In genomic region chr5:150511641-150512367, GRCh38 we compare ENCODE assay signal across 9 cellular contexts. TPM values are rescaled to one million over a fixed set of nuclear protein-coding genes. Genes with fewer than 3 reads are reported as not detected.
DNase-seq lines count a peak whose midpoint lies in the region; ATAC-seq and TF ChIP-seq lines count a peak whose summit lies in the region.
"Had no signal": no experiment of that assay in that cellular context is flagged by ENCODE, and none has a peak within 500 bp of the region (broad histone marks: within the 10 kb centered on the region; RNA-seq: fewer than 3 reads in every experiment).

No MANE protein-coding gene starts in this region.

- TF ChIP-seq POLR2A in adrenal gland (IDR thresholded peaks at IDR 0.05) = no peak

- H3K27ac Mint-ChIP-seq in GM23338 = peak overlapping the region; percentile 58
- H3K27ac Mint-ChIP-seq in activated naive CD8-positive, alpha-beta T cell treated with anti-CD3 and anti-CD28 coated beads, Interleukin-2, amount 50 U/mL, for 24 hours = no peak overlapping the region

- peak; percentile 62 for DNase-seq in GM23338 (ENCODE audit: low spot score)
- DNase-seq in adrenal gland = peak in 1 of 7 donors; percentile 42
- DNase-seq in left ventricle myocardium superior = peak; percentile 63
- DNase-seq in retina = peak; percentile 79
- DNase-seq in activated naive CD8-positive, alpha-beta T cell treated with anti-CD3 and anti-CD28 coated beads, Interleukin-2, amount 50 U/mL, for 24 hours = no peak
- no peak for DNase-seq in effector CD4-positive, alpha-beta T cell
- DNase-seq in NCI-H146 treated with DMSO at 0.1 percent for 48 hours (lab: John Stamatoyannopoulos, UW; ENCODE audit: unreplicated experiment) = no peak

- H3K4me2 ChIP-seq in GM23338 = peak overlapping the region; percentile 74

- no peaks in the 10 kb centered on the region for H3K36me3 ChIP-seq in GM23338 (ENCODE audit: insufficient read depth)
- no peaks in the 10 kb centered on the region for H3K36me3 ChIP-seq in adrenal gland (replicated peaks in 1 of 2)
- H3K36me3 ChIP-seq: thoracic aorta had no signal

- H3K9me3 Mint-ChIP-seq in GM23338 = no peaks in the 10 kb centered on the region
- no peaks in the 10 kb centered on the region for H3K9me3 Mint-ChIP-seq in activated naive CD8-positive, alpha-beta T cell treated with anti-CD3 and anti-CD28 coated beads, Interleukin-2, amount 50 U/mL, for 24 hours

- no peaks in the 10 kb centered on the region for H3K27me3 ChIP-seq in GM23338 (ENCODE audit: insufficient read depth)
- H3K27me3 ChIP-seq in adrenal gland = no peaks in the 10 kb centered on the region

- peaks cover 22% of the 10 kb centered on the region for H4K20me1 ChIP-seq in GM23338 (replicated peaks; ENCODE audit: insufficient read depth)

- no peak for TF ChIP-seq CTCF in GM23338 (conservative IDR thresholded peaks at IDR 0.05; ENCODE audit: low read depth in 2 of 2)
- TF ChIP-seq CTCF in adrenal gland (IDR thresholded peaks at IDR 0.05) = no peak

- H3K4me1 ChIP-seq in GM23338 (ENCODE audit: insufficient read depth) (peaks cover 34% of the 10 kb centered on the region), adrenal gland (replicated peaks in 1 of 2) (peaks cover 74 to 93% of the 10 kb centered on the region in 2 donors)

- H3K4me3 Mint-ChIP-seq in GM23338 = peak overlapping the region; percentile 24; the same call in 2 of the 3 replicates
- no peak overlapping the region for H3K4me3 Mint-ChIP-seq in activated naive CD8-positive, alpha-beta T cell treated with anti-CD3 and anti-CD28 coated beads, Interleukin-2, amount 50 U/mL, for 24 hours

- H2AFZ ChIP-seq in GM23338 = no peak overlapping the region

- H3K36me3 Mint-ChIP-seq in GM23338 (ENCODE audit: low read depth) = no peaks in the 10 kb centered on the region
- no peaks in the 10 kb centered on the region for H3K36me3 Mint-ChIP-seq in activated naive CD8-positive, alpha-beta T cell treated with anti-CD3 and anti-CD28 coated beads, Interleukin-2, amount 50 U/mL, for 24 hours (ENCODE audit: low read depth)

- no peaks in the 10 kb centered on the region for H3K9me2 ChIP-seq in GM23338 (ENCODE audit: insufficient read depth)

- H3K79me2 ChIP-seq in GM23338 (replicated peaks; ENCODE audit: insufficient read depth) = peaks cover 92% of the 10 kb centered on the region

- H3K9me3 ChIP-seq in adrenal gland (replicated peaks in 1 of 3) = no peaks in the 10 kb centered on the region
- H3K9me3 ChIP-seq: thoracic aorta had no signal

- 0 out of 2 replicates have a peak, but pooled peaks cover 6% of the 10 kb centered on the region for H3F3A ChIP-seq in GM23338 (replicated peaks; ENCODE audit: low read depth)

- intact Hi-C loops in adrenal gland (cut with DNase I) (no loop called here), left ventricle myocardium superior (cut with micrococcal nuclease) (no loop called here)

- ATAC-seq in GM23338 (peak; percentile 59), left ventricle myocardium superior (peak; percentile 27), GM21529 (IDR thresholded peaks at IDR 0.05; ENCODE audit: unreplicated experiment) (no peak)
- ATAC-seq in activated naive CD8-positive, alpha-beta T cell treated with anti-CD3 and anti-CD28 coated beads, Interleukin-2, amount 50 U/mL, for 24 hours = no peak

- no peak overlapping the region for H3K4me3 ChIP-seq in GM23338
- H3K4me3 ChIP-seq in adrenal gland = no peak overlapping the region
- H3K4me3 ChIP-seq: thoracic aorta had no signal

- H3K27ac ChIP-seq in GM23338 (ENCODE audit: low read depth) (peak overlapping the region; percentile 55; the same call in 1 of the 2 replicates), adrenal gland (peak overlapping the region in 4 of 5 donors; percentile 38 to 85 (median 80))

- H3K4me1 Mint-ChIP-seq in GM23338 = peaks cover 65% of the 10 kb centered on the region
- H3K4me1 Mint-ChIP-seq in activated naive CD8-positive, alpha-beta T cell treated with anti-CD3 and anti-CD28 coated beads, Interleukin-2, amount 50 U/mL, for 24 hours = no peaks in the 10 kb centered on the region

- H3K27me3 Mint-ChIP-seq in GM23338 (ENCODE audit: insufficient read depth, low read depth, poor library complexity) = peaks cover 26% of the 10 kb centered on the region
- H3K27me3 Mint-ChIP-seq in activated naive CD8-positive, alpha-beta T cell treated with anti-CD3 and anti-CD28 coated beads, Interleukin-2, amount 50 U/mL, for 24 hours = no peaks in the 10 kb centered on the region

- WGBS in adrenal gland, 4 donors = 42 to 60% (median 53%) methylated on average over 5 to 6 of the region's 6 CpGs; no CpG with 5 or more reads in 1 of the 4 donors

TF ChIP-seq in GM23338, 12 proteins besides CTCF, POLR2A, EP300 and RAD21 (continues in another document):
- TF ChIP-seq ZNF114 (CRISPR knock-in tag; IDR thresholded peaks at IDR 0.05) = no peak
- TF ChIP-seq, protein P1, sequence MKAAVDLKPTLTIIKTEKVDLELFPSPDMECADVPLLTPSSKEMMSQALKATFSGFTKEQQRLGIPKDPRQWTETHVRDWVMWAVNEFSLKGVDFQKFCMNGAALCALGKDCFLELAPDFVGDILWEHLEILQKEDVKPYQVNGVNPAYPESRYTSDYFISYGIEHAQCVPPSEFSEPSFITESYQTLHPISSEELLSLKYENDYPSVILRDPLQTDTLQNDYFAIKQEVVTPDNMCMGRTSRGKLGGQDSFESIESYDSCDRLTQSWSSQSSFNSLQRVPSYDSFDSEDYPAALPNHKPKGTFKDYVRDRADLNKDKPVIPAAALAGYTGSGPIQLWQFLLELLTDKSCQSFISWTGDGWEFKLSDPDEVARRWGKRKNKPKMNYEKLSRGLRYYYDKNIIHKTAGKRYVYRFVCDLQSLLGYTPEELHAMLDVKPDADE (IDR thresholded peaks at IDR 0.05) = no peak
- TF ChIP-seq POLR2AphosphoS5 (IDR thresholded peaks at IDR 0.05; ENCODE audit: low read depth) = no peak
- TF ChIP-seq EZH2 (IDR thresholded peaks at IDR 0.05; ENCODE audit: low read depth, unreplicated experiment) = no peak
- TF ChIP-seq REST (IDR thresholded peaks at IDR 0.05; ENCODE audit: unreplicated experiment) = no peak
- TF ChIP-seq EZH2phosphoT487 (IDR thresholded peaks at IDR 0.05; ENCODE audit: unreplicated experiment) = no peak
- no peak for TF ChIP-seq STAT1 (IDR thresholded peaks at IDR 0.05; ENCODE audit: unreplicated experiment)
- no peak for TF ChIP-seq NANOG (IDR thresholded peaks at IDR 0.05; ENCODE audit: borderline replicate concordance)

RNA-seq across cellular contexts. Expression of gene NDST1, which starts 3.9 kb away (rescaled TPM):
- 76.6 and 85.0 TPM in 2 replicates for total RNA-seq in GM23338 (2014; rRNA removed; shearing (Covaris generic))
- polyA plus RNA-seq in GM23338 (2016; fragmentation: Nextera tagmentation; extraction: Ambion mirVana) = 7.3 and 8.5 TPM in 2 replicates
- 100 to 1,000 TPM in 6 of 8 donors, 10 to 100 TPM in 2; 80.7 to 154 (median 106) TPM for total RNA-seq in adrenal gland
- polyA plus RNA-seq in adrenal gland = 10 to 100 TPM in 2 of 3 donors, 1 to 10 TPM in 1; 9.6 to 37.5 (median 21.1) TPM
- total RNA-seq in left ventricle myocardium superior = 57.9 TPM

Comparison
In these comparisons a context has a peak if more than half of its experiments do, and no peak if none do; other contexts are left out.
1. ATAC-seq: peak in GM23338 (single experiment) and left ventricle myocardium superior (single experiment); none in GM21529 (single experiment) and activated naive CD8-positive, alpha-beta T cell treated with anti-CD3 and anti-CD28 coated beads, Interleukin-2, amount 50 U/mL, for 24 hours (single experiment).
2. DNase-seq: peak in GM23338 (single experiment), left ventricle myocardium superior (single experiment) and retina (single experiment); none in activated naive CD8-positive, alpha-beta T cell treated with anti-CD3 and anti-CD28 coated beads, Interleukin-2, amount 50 U/mL, for 24 hours (single experiment), effector CD4-positive, alpha-beta T cell (single experiment) and NCI-H146 treated with DMSO at 0.1 percent for 48 hours (single experiment).